ENCODE assay signal across 1 cellular context in the genomic region with DNA sequence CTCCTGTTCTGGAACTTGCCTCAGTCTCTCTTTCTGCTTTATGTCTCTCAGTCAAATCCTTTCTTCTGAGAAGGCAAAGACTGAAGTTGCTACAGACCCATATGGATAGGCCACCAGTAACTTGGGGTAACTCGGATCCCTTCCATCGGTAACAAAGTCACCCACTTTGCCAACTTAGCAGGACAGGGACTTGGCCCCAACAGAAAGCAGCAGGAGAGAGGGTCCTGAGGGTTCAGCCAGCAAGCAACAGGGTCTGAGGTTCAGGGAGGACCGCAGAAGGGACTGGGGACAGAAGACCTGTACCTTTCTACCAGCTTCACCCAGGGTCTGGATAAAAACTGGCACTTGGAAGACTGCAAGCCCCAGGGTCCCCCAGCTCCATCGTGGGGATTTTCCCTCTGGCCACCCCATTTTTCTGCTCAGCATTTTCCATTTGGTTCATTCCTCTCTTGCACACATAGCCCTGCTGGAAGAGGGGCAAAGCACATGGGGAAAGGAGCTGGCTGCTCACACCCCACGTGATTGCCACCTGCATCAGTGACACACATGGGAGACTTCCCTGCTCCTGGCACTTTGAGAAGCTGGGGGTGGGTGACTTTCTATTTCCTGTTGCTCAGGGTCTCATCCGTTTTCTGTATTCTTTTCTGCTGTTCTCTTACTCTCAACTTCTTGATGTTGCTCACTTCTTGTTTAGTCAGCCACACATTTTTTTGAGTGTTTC.
TF ChIP-seq lines count a peak whose summit lies in the region.

No MANE protein-coding gene starts in this region.

TF ChIP-seq in K562, 482 proteins besides CTCF, POLR2A, EP300 and RAD21 (continues in another document):
- TF ChIP-seq XRCC5 (IDR thresholded peaks at IDR 0.05; ENCODE audit: low read depth, low read length) (no peak), TEAD4 (IDR thresholded peaks at IDR 0.05; ENCODE audit: low read length) (no peak), TEAD4 (CRISPR knock-in tag; IDR thresholded peaks at IDR 0.05; ENCODE audit: borderline replicate concordance) (peak; percentile 94), TOE1 (IDR thresholded peaks at IDR 0.05; ENCODE audit: borderline replicate concordance) (no peak), TOE1 (CRISPR knock-in tag; IDR thresholded peaks at IDR 0.05; ENCODE audit: borderline replicate concordance, low read depth) (no peak), SMC3 (conservative IDR thresholded peaks at IDR 0.05; ENCODE audit: insufficient read depth, low read depth, low read length) (0 out of 2 replicates have a peak, but pooled peaks have one; percentile 28), L3MBTL2 (IDR thresholded peaks at IDR 0.05) (no peak), EGR1 (conservative IDR thresholded peaks at IDR 0.05) (peak; percentile 54), HCFC1 (IDR thresholded peaks at IDR 0.05; ENCODE audit: low read depth, low read length) (0 out of 2 replicates have a peak, but pooled peaks have one; percentile 16), MAFG (tag; conservative IDR thresholded peaks at IDR 0.05) (no peak), ETV5 (CRISPR knock-in tag; IDR thresholded peaks at IDR 0.05; ENCODE audit: low read depth) (no peak), BACH1 (tag; IDR thresholded peaks at IDR 0.05) (no peak), DMBX1 (CRISPR knock-in tag; IDR thresholded peaks at IDR 0.05; ENCODE audit: borderline replicate concordance) (no peak), ZNF589 (CRISPR knock-in tag; IDR thresholded peaks at IDR 0.05; ENCODE audit: low read depth) (peak; percentile 87; the same call in 1 of the 2 replicates), JUN (IDR thresholded peaks at IDR 0.05; ENCODE audit: borderline replicate concordance, low read depth, low read length) (no peak), JUN (CRISPR knock-in tag; IDR thresholded peaks at IDR 0.05; ENCODE audit: borderline replicate concordance) (0 out of 2 replicates have a peak, but pooled peaks have one; percentile 56), MYNN (IDR thresholded peaks at IDR 0.05) (no peak), MYNN (CRISPR knock-in tag; IDR thresholded peaks at IDR 0.05) (peak; percentile 34), BHLHE40 (IDR thresholded peaks at IDR 0.05; ENCODE audit: low read length) (peak; percentile 49; the same call in 1 of the 2 replicates)
- TF ChIP-seq, protein P1, sequence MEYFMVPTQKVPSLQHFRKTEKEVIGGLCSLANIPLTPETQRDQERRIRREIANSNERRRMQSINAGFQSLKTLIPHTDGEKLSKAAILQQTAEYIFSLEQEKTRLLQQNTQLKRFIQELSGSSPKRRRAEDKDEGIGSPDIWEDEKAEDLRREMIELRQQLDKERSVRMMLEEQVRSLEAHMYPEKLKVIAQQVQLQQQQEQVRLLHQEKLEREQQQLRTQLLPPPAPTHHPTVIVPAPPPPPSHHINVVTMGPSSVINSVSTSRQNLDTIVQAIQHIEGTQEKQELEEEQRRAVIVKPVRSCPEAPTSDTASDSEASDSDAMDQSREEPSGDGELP (CRISPR knock-in tag; IDR thresholded peaks at IDR 0.05; ENCODE audit: borderline replicate concordance) = 0 out of 2 replicates have a peak, but pooled peaks have one; percentile 35
- TF ChIP-seq, protein P2, sequence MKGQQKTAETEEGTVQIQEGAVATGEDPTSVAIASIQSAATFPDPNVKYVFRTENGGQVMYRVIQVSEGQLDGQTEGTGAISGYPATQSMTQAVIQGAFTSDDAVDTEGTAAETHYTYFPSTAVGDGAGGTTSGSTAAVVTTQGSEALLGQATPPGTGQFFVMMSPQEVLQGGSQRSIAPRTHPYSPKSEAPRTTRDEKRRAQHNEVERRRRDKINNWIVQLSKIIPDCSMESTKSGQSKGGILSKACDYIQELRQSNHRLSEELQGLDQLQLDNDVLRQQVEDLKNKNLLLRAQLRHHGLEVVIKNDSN (CRISPR knock-in tag; IDR thresholded peaks at IDR 0.05) = peak; percentile 75
- TF ChIP-seq, protein P3, sequence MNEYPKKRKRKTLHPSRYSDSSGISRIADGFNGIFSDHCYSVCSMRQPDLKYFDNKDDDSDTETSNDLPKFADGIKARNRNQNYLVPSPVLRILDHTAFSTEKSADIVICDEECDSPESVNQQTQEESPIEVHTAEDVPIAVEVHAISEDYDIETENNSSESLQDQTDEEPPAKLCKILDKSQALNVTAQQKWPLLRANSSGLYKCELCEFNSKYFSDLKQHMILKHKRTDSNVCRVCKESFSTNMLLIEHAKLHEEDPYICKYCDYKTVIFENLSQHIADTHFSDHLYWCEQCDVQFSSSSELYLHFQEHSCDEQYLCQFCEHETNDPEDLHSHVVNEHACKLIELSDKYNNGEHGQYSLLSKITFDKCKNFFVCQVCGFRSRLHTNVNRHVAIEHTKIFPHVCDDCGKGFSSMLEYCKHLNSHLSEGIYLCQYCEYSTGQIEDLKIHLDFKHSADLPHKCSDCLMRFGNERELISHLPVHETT (CRISPR knock-in tag; conservative IDR thresholded peaks at IDR 0.05 in 1 of 2, IDR thresholded peaks at IDR 0.05 in 1 of 2) = peak in 1 of 2 experiments; percentile 49; a peak in 1 of 4 replicates
- TF ChIP-seq, protein P4, sequence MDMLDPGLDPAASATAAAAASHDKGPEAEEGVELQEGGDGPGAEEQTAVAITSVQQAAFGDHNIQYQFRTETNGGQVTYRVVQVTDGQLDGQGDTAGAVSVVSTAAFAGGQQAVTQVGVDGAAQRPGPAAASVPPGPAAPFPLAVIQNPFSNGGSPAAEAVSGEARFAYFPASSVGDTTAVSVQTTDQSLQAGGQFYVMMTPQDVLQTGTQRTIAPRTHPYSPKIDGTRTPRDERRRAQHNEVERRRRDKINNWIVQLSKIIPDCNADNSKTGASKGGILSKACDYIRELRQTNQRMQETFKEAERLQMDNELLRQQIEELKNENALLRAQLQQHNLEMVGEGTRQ (CRISPR knock-in tag; IDR thresholded peaks at IDR 0.05) = peak; percentile 63
- TF ChIP-seq, protein P5, sequence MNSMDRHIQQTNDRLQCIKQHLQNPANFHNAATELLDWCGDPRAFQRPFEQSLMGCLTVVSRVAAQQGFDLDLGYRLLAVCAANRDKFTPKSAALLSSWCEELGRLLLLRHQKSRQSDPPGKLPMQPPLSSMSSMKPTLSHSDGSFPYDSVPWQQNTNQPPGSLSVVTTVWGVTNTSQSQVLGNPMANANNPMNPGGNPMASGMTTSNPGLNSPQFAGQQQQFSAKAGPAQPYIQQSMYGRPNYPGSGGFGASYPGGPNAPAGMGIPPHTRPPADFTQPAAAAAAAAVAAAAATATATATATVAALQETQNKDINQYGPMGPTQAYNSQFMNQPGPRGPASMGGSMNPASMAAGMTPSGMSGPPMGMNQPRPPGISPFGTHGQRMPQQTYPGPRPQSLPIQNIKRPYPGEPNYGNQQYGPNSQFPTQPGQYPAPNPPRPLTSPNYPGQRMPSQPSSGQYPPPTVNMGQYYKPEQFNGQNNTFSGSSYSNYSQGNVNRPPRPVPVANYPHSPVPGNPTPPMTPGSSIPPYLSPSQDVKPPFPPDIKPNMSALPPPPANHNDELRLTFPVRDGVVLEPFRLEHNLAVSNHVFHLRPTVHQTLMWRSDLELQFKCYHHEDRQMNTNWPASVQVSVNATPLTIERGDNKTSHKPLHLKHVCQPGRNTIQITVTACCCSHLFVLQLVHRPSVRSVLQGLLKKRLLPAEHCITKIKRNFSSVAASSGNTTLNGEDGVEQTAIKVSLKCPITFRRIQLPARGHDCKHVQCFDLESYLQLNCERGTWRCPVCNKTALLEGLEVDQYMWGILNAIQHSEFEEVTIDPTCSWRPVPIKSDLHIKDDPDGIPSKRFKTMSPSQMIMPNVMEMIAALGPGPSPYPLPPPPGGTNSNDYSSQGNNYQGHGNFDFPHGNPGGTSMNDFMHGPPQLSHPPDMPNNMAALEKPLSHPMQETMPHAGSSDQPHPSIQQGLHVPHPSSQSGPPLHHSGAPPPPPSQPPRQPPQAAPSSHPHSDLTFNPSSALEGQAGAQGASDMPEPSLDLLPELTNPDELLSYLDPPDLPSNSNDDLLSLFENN (IDR thresholded peaks at IDR 0.05; ENCODE audit: low read depth in 2 of 2, low read length in 2 of 2) = peak in 1 of 2 experiments; percentile 51; a peak in 1 of 4 replicates
- TF ChIP-seq, protein P6, sequence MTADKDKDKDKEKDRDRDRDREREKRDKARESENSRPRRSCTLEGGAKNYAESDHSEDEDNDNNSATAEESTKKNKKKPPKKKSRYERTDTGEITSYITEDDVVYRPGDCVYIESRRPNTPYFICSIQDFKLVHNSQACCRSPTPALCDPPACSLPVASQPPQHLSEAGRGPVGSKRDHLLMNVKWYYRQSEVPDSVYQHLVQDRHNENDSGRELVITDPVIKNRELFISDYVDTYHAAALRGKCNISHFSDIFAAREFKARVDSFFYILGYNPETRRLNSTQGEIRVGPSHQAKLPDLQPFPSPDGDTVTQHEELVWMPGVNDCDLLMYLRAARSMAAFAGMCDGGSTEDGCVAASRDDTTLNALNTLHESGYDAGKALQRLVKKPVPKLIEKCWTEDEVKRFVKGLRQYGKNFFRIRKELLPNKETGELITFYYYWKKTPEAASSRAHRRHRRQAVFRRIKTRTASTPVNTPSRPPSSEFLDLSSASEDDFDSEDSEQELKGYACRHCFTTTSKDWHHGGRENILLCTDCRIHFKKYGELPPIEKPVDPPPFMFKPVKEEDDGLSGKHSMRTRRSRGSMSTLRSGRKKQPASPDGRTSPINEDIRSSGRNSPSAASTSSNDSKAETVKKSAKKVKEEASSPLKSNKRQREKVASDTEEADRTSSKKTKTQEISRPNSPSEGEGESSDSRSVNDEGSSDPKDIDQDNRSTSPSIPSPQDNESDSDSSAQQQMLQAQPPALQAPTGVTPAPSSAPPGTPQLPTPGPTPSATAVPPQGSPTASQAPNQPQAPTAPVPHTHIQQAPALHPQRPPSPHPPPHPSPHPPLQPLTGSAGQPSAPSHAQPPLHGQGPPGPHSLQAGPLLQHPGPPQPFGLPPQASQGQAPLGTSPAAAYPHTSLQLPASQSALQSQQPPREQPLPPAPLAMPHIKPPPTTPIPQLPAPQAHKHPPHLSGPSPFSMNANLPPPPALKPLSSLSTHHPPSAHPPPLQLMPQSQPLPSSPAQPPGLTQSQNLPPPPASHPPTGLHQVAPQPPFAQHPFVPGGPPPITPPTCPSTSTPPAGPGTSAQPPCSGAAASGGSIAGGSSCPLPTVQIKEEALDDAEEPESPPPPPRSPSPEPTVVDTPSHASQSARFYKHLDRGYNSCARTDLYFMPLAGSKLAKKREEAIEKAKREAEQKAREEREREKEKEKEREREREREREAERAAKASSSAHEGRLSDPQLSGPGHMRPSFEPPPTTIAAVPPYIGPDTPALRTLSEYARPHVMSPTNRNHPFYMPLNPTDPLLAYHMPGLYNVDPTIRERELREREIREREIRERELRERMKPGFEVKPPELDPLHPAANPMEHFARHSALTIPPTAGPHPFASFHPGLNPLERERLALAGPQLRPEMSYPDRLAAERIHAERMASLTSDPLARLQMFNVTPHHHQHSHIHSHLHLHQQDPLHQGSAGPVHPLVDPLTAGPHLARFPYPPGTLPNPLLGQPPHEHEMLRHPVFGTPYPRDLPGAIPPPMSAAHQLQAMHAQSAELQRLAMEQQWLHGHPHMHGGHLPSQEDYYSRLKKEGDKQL (CRISPR knock-in tag; IDR thresholded peaks at IDR 0.05; ENCODE audit: borderline replicate concordance) = 0 out of 2 replicates have a peak, but pooled peaks have one; percentile 85
- TF ChIP-seq, protein P7, sequence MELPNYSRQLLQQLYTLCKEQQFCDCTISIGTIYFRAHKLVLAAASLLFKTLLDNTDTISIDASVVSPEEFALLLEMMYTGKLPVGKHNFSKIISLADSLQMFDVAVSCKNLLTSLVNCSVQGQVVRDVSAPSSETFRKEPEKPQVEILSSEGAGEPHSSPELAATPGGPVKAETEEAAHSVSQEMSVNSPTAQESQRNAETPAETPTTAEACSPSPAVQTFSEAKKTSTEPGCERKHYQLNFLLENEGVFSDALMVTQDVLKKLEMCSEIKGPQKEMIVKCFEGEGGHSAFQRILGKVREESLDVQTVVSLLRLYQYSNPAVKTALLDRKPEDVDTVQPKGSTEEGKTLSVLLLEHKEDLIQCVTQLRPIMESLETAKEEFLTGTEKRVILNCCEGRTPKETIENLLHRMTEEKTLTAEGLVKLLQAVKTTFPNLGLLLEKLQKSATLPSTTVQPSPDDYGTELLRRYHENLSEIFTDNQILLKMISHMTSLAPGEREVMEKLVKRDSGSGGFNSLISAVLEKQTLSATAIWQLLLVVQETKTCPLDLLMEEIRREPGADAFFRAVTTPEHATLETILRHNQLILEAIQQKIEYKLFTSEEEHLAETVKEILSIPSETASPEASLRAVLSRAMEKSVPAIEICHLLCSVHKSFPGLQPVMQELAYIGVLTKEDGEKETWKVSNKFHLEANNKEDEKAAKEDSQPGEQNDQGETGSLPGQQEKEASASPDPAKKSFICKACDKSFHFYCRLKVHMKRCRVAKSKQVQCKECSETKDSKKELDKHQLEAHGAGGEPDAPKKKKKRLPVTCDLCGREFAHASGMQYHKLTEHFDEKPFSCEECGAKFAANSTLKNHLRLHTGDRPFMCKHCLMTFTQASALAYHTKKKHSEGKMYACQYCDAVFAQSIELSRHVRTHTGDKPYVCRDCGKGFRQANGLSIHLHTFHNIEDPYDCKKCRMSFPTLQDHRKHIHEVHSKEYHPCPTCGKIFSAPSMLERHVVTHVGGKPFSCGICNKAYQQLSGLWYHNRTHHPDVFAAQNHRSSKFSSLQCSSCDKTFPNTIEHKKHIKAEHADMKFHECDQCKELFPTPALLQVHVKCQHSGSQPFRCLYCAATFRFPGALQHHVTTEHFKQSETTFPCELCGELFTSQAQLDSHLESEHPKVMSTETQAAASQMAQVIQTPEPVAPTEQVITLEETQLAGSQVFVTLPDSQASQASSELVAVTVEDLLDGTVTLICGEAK (IDR thresholded peaks at IDR 0.05) = no peak
- TF ChIP-seq, protein P7 (CRISPR knock-in tag; IDR thresholded peaks at IDR 0.05) = peak; percentile 62; the same call in 1 of the 2 replicates
